ENCODE assay signal across 13 cellular contexts in genomic region chr1:11384170-11384554, GRCh38.
A peak's percentile ranks its signal among the peaks of the same experiment; 100 is the strongest.
DNase-seq lines count a peak whose midpoint lies in the region; ATAC-seq and TF ChIP-seq lines count a peak whose summit lies in the region.
"Had no signal": no experiment of that assay in that cellular context is flagged by ENCODE, and none has a peak within 500 bp of the region (broad histone marks: within the 10 kb centered on the region; RNA-seq: fewer than 3 reads in every experiment).

No MANE protein-coding gene starts in this region.

- H3K9me2 ChIP-seq in hepatocyte (replicated peaks; ENCODE audit: insufficient read depth), result no peaks in the 10 kb centered on the region

- intact Hi-C loops in naive thymus-derived CD4-positive, alpha-beta T cell (cut with micrococcal nuclease), result no loop called here

- H4K20me1 ChIP-seq in hepatocyte (ENCODE audit: insufficient read depth, poor library complexity, severe bottlenecking), result no peaks in the 10 kb centered on the region

- peak; percentile 89 for ATAC-seq in activated T-helper 17 cell treated with anti-CD3 and anti-CD28 coated beads, Interleukin-2, amount 50 U/mL, for 72 hours (replicated peaks)
- peak; percentile 6 for ATAC-seq in naive thymus-derived CD4-positive, alpha-beta T cell
- no peak for ATAC-seq in GM18498 (IDR thresholded peaks at IDR 0.05; ENCODE audit: unreplicated experiment)
- ATAC-seq: psoas muscle had no signal

- H3K27ac ChIP-seq in naive thymus-derived CD4-positive, alpha-beta T cell (ENCODE audit: low read depth, low read length), result no peak overlapping the region
- H3K27ac ChIP-seq in hepatocyte, result no peak overlapping the region
- H3K27ac ChIP-seq: Peyer's patch, psoas muscle had no signal

- H3K9me3 ChIP-seq in naive thymus-derived CD4-positive, alpha-beta T cell (ENCODE audit: control insufficient read depth in 2 of 3, low read length in 3 of 3), result no peaks in the 10 kb centered on the region
- H3K9me3 ChIP-seq in hepatocyte (ENCODE audit: low read depth), result no peaks in the 10 kb centered on the region
- H3K9me3 ChIP-seq: Peyer's patch, psoas muscle had no signal

- CTCF ChIA-PET in activated CD4-positive, alpha-beta T cell treated with anti-CD3 and anti-CD28 coated beads, Interleukin-2, amount 10 ng/mL, durations not matched to agents 7 days and 5 days (lab: Charles Lee), result no interaction called here
- CTCF ChIA-PET in naive thymus-derived CD4-positive, alpha-beta T cell (lab: Charles Lee), result no interaction called here

- DNase-seq in activated CD4-positive, alpha-beta T cell treated with anti-CD3 and anti-CD28 coated beads, Interleukin-2, amount 10 ng/mL, durations not matched to agents 7 days and 5 days, result no peak
- DNase-seq in activated CD4-positive, alpha-beta T cell treated with anti-CD3 and anti-CD28 coated beads, Interleukin-2, amount 50 U/mL, for 1 hour, result no peak
- DNase-seq in Kasumi-1 (lab: John Stamatoyannopoulos, UW) (peak; percentile 32 to 38), AML-193 (lab: John Stamatoyannopoulos, UW) (no peak), hepatocyte (ENCODE audit: low spot score) (no peak)
- DNase-seq in naive thymus-derived CD4-positive, alpha-beta T cell, result peak in 1 of 9 donors; percentile 3
- DNase-seq: foreskin melanocyte, NCI-H187, Peyer's patch, psoas muscle, trophoblast cell had no signal

- POLR2A ChIA-PET in activated CD4-positive, alpha-beta T cell treated with anti-CD3 and anti-CD28 coated beads, Interleukin-2, amount 10 ng/mL, durations not matched to agents 7 days and 5 days (lab: Charles Lee), result no interaction called here
- POLR2A ChIA-PET in naive thymus-derived CD4-positive, alpha-beta T cell (lab: Charles Lee), result no interaction called here

- peak overlapping the region; percentile 32 for H3K4me3 ChIP-seq in naive thymus-derived CD4-positive, alpha-beta T cell (ENCODE audit: low read length)
- H3K4me3 ChIP-seq in hepatocyte, result no peak overlapping the region
- H3K4me3 ChIP-seq: Peyer's patch, psoas muscle had no signal

- no peaks in the 10 kb centered on the region for H3K27me3 ChIP-seq in naive thymus-derived CD4-positive, alpha-beta T cell (ENCODE audit: control insufficient read depth in 2 of 2, insufficient read depth in 2 of 2, low read length in 2 of 2)
- peaks cover 11% of the 10 kb centered on the region for H3K27me3 ChIP-seq in hepatocyte
- H3K27me3 ChIP-seq: Peyer's patch had no signal

- no peak overlapping the region for H2AFZ ChIP-seq in hepatocyte

- H3K27ac Mint-ChIP-seq in activated CD4-positive, alpha-beta T cell treated with anti-CD3 and anti-CD28 coated beads, Interleukin-2, amount 10 ng/mL, durations not matched to agents 7 days and 5 days, result peak overlapping the region; percentile 80
- peak overlapping the region; percentile 12 for H3K27ac Mint-ChIP-seq in activated T-helper 17 cell treated with anti-CD3 and anti-CD28 coated beads, Interleukin-2, amount 50 U/mL, for 72 hours
- peak overlapping the region in 8 of 9 donors; percentile 15 to 69 (median 56) for H3K27ac Mint-ChIP-seq in naive thymus-derived CD4-positive, alpha-beta T cell

- peaks cover 8 to 20% of the 10 kb centered on the region in 2 donors for H3K4me1 ChIP-seq in naive thymus-derived CD4-positive, alpha-beta T cell (ENCODE audit: control insufficient read depth in 2 of 2, insufficient read depth in 2 of 2, low read length in 2 of 2)
- H3K4me1 ChIP-seq in hepatocyte (ENCODE audit: insufficient read depth), result no peaks in the 10 kb centered on the region
- H3K4me1 ChIP-seq: Peyer's patch, psoas muscle had no signal

- no peak overlapping the region for H3K4me2 ChIP-seq in hepatocyte

- no peaks in the 10 kb centered on the region for H3K79me2 ChIP-seq in hepatocyte

- no peak for TF ChIP-seq CTCF in hepatocyte (IDR thresholded peaks at IDR 0.05; ENCODE audit: poor library complexity)

- peaks cover 32% of the 10 kb centered on the region for H3K4me1 Mint-ChIP-seq in activated CD4-positive, alpha-beta T cell treated with anti-CD3 and anti-CD28 coated beads, Interleukin-2, amount 10 ng/mL, durations not matched to agents 7 days and 5 days
- peaks cover 14% of the 10 kb centered on the region for H3K4me1 Mint-ChIP-seq in activated T-helper 17 cell treated with anti-CD3 and anti-CD28 coated beads, Interleukin-2, amount 50 U/mL, for 72 hours
- peaks cover 16 to 37% (median 26%) of the 10 kb centered on the region in 7 donors for H3K4me1 Mint-ChIP-seq in naive thymus-derived CD4-positive, alpha-beta T cell

- WGBS in hepatocyte (ENCODE audit: low lambda C conversion rate, missing lambda C conversion rate), result 62% methylated on average over 6 of the region's 6 CpGs

- H3K36me3 ChIP-seq in naive thymus-derived CD4-positive, alpha-beta T cell (ENCODE audit: control insufficient read depth in 2 of 3, insufficient read depth in 3 of 3, low read length in 3 of 3), result no peaks in the 10 kb centered on the region
- H3K36me3 ChIP-seq in hepatocyte (replicated peaks; ENCODE audit: insufficient read depth, low read depth), result no peaks in the 10 kb centered on the region
- H3K36me3 ChIP-seq: Peyer's patch had no signal

- no peak overlapping the region for H3K4me3 Mint-ChIP-seq in activated CD4-positive, alpha-beta T cell treated with anti-CD3 and anti-CD28 coated beads, Interleukin-2, amount 10 ng/mL, durations not matched to agents 7 days and 5 days
- peak overlapping the region; percentile 47 for H3K4me3 Mint-ChIP-seq in activated T-helper 17 cell treated with anti-CD3 and anti-CD28 coated beads, Interleukin-2, amount 50 U/mL, for 72 hours
- peak overlapping the region; percentile 35 to 81 (median 68) for H3K4me3 Mint-ChIP-seq in naive thymus-derived CD4-positive, alpha-beta T cell

- H3K9me3 Mint-ChIP-seq in activated CD4-positive, alpha-beta T cell treated with anti-CD3 and anti-CD28 coated beads, Interleukin-2, amount 10 ng/mL, durations not matched to agents 7 days and 5 days, result peaks cover 3% of the 10 kb centered on the region
- H3K9me3 Mint-ChIP-seq in activated T-helper 17 cell treated with anti-CD3 and anti-CD28 coated beads, Interleukin-2, amount 50 U/mL, for 72 hours, result no peaks in the 10 kb centered on the region
- H3K9me3 Mint-ChIP-seq in naive thymus-derived CD4-positive, alpha-beta T cell, result peaks cover 0 to 10% (median 2%) of the 10 kb centered on the region in 11 donors

- peaks cover 3% of the 10 kb centered on the region for H3K36me3 Mint-ChIP-seq in activated CD4-positive, alpha-beta T cell treated with anti-CD3 and anti-CD28 coated beads, Interleukin-2, amount 10 ng/mL, durations not matched to agents 7 days and 5 days (ENCODE audit: low read depth)
- no peaks in the 10 kb centered on the region for H3K36me3 Mint-ChIP-seq in activated T-helper 17 cell treated with anti-CD3 and anti-CD28 coated beads, Interleukin-2, amount 50 U/mL, for 72 hours (ENCODE audit: low read depth)
- peaks cover 0 to 8% (median 0%) of the 10 kb centered on the region in 5 donors for H3K36me3 Mint-ChIP-seq in naive thymus-derived CD4-positive, alpha-beta T cell

- peaks cover 17% of the 10 kb centered on the region for H3K27me3 Mint-ChIP-seq in activated CD4-positive, alpha-beta T cell treated with anti-CD3 and anti-CD28 coated beads, Interleukin-2, amount 10 ng/mL, durations not matched to agents 7 days and 5 days
- H3K27me3 Mint-ChIP-seq in activated T-helper 17 cell treated with anti-CD3 and anti-CD28 coated beads, Interleukin-2, amount 50 U/mL, for 72 hours, result peaks cover 3% of the 10 kb centered on the region
- peaks cover 0 to 29% (median 0%) of the 10 kb centered on the region in 5 donors for H3K27me3 Mint-ChIP-seq in naive thymus-derived CD4-positive, alpha-beta T cell

Comparison
In these comparisons a context has a peak if more than half of its experiments do, and no peak if none do; other contexts are left out.
1. DNase-seq: peak in Kasumi-1 (2 of 2); none in activated CD4-positive, alpha-beta T cell treated with anti-CD3 and anti-CD28 coated beads, Interleukin-2, amount 10 ng/mL, durations not matched to agents 7 days and 5 days (single experiment), activated CD4-positive, alpha-beta T cell treated with anti-CD3 and anti-CD28 coated beads, Interleukin-2, amount 50 U/mL, for 1 hour (single experiment), AML-193 (0 of 2) and hepatocyte (single experiment).
2. H3K27ac Mint-ChIP-seq: peak in every context shown above with its lines; median percentile 80 in activated CD4-positive, alpha-beta T cell treated with anti-CD3 and anti-CD28 coated beads, Interleukin-2, amount 10 ng/mL, durations not matched to agents 7 days and 5 days; 56 in naive thymus-derived CD4-positive, alpha-beta T cell; 12 in activated T-helper 17 cell treated with anti-CD3 and anti-CD28 coated beads, Interleukin-2, amount 50 U/mL, for 72 hours.